Comparison of ENCODE assay signal across 1 cellular context in the genomic region with DNA sequence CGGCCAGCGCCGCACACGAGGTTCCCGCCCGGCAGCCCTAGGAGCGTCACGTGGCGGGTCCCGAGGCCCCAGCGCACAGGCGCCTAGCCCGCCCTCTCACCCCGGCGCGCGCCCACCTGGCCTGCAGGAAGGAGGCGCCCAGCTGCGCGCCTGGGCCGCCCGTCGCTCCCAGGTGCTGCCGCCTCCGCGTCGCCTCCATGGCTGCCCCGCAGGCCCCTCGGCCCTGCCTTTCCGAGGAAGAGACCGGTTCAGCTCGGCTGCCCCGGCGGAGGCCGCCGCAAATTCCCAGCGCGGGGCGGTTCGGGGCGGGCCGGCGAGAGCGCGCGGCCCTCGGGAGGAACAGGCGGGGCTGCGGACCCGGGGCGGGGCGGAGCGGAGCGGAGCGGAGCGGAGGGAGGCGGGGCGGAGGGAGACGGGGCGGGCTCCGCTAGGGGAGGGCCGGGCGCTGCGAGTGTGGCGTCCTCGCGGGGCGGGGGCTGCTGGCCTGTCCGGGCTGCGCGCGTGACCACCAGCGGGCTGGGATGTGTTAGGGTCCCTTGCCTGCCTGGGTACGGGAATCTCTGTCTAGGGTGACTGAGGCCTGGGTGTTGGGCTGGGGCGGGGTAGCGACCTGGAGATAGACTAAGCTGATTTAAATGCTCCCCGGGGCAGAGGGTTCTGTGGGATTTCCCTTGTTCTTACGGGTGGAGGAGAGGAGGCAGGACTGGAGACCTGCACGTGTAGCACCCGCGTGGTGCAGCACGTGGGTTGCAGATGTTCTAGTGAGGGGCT.
TF ChIP-seq lines count a peak whose summit lies in the region.

Gene CLN6, minus strand, starts transcription at position 343 of the 771 bp plus-strand sequence. Its CDS starts 144 bp downstream, at position 199.

TF ChIP-seq in SK-N-SH, 30 proteins besides CTCF, POLR2A, EP300 and RAD21 (continued from another document):
- TF ChIP-seq REST (IDR thresholded peaks at IDR 0.05; ENCODE audit: low read depth, low read length) (no peak), MXI1 (IDR thresholded peaks at IDR 0.05; ENCODE audit: low read depth, low read length) (peak; percentile 100), USF2 (IDR thresholded peaks at IDR 0.05; ENCODE audit: borderline replicate concordance, low read depth, low read length) (peak; percentile 59; the same call in 1 of the 2 replicates), FOSL2 (IDR thresholded peaks at IDR 0.05; ENCODE audit: borderline replicate concordance, low read depth) (no peak), TAF1 (IDR thresholded peaks at IDR 0.05; ENCODE audit: borderline replicate concordance, low read depth, low read length) (no peak), ZBTB33 (IDR thresholded peaks at IDR 0.05; ENCODE audit: borderline replicate concordance, low read depth) (no peak), FOXM1 (IDR thresholded peaks at IDR 0.05; ENCODE audit: low read depth) (no peak), GABPA (IDR thresholded peaks at IDR 0.05; ENCODE audit: low read depth) (no peak), NFIC (IDR thresholded peaks at IDR 0.05; ENCODE audit: borderline replicate concordance) (no peak), RCOR1 (IDR thresholded peaks at IDR 0.05; ENCODE audit: low read length) (no peak), FOXJ3 (CRISPR knock-in tag; IDR thresholded peaks at IDR 0.05) (no peak), USF1 (IDR thresholded peaks at IDR 0.05; ENCODE audit: borderline replicate concordance, low read depth) (peak; percentile 90), EZH2phosphoT487 (IDR thresholded peaks at IDR 0.05; ENCODE audit: borderline replicate concordance, low read depth) (no peak), SIN3A (IDR thresholded peaks at IDR 0.05; ENCODE audit: borderline replicate concordance, low read depth, low read length) (peak; percentile 65; the same call in 1 of the 2 replicates), MAX (IDR thresholded peaks at IDR 0.05; ENCODE audit: low read depth) (peak; percentile 98), CHD2 (IDR thresholded peaks at IDR 0.05; ENCODE audit: low read length, partially characterized antibody) (peak; percentile 25), NRF1 (IDR thresholded peaks at IDR 0.05; ENCODE audit: low read depth, low read length) (peak; percentile 29; the same call in 1 of the 2 replicates)
- TF ChIP-seq, protein P1, sequence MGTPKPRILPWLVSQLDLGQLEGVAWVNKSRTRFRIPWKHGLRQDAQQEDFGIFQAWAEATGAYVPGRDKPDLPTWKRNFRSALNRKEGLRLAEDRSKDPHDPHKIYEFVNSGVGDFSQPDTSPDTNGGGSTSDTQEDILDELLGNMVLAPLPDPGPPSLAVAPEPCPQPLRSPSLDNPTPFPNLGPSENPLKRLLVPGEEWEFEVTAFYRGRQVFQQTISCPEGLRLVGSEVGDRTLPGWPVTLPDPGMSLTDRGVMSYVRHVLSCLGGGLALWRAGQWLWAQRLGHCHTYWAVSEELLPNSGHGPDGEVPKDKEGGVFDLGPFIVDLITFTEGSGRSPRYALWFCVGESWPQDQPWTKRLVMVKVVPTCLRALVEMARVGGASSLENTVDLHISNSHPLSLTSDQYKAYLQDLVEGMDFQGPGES (IDR thresholded peaks at IDR 0.05; ENCODE audit: low read depth, low read length): no peak
TF ChIP-seq in SK-N-SH: peak in this region for 10.
